In genomic region chr6:90285611-90286381, GRCh38 we compare ENCODE assay signal across 2 cellular contexts.
TF ChIP-seq lines count a peak whose summit lies in the region.

No MANE protein-coding gene starts in this region.

TF ChIP-seq in SK-N-SH, 30 proteins besides CTCF, POLR2A, EP300 and RAD21 (continues in another document):
- TF ChIP-seq TCF12 (IDR thresholded peaks at IDR 0.05) (peak; percentile 76; the same call in 1 of the 2 replicates), ZBTB33 (IDR thresholded peaks at IDR 0.05; ENCODE audit: borderline replicate concordance, low read depth) (no peak), GABPA (IDR thresholded peaks at IDR 0.05; ENCODE audit: low read depth) (no peak), FOSL2 (IDR thresholded peaks at IDR 0.05; ENCODE audit: borderline replicate concordance, low read depth) (peak; percentile 80; the same call in 1 of the 2 replicates), RXRA (IDR thresholded peaks at IDR 0.05; ENCODE audit: borderline replicate concordance, low read depth) (peak; percentile 46; the same call in 1 of the 2 replicates), TEAD4 (IDR thresholded peaks at IDR 0.05; ENCODE audit: borderline replicate concordance, insufficient read depth) (no peak), NFIC (IDR thresholded peaks at IDR 0.05; ENCODE audit: borderline replicate concordance) (peak; percentile 34; the same call in 1 of the 2 replicates), MEF2A (IDR thresholded peaks at IDR 0.05; ENCODE audit: borderline replicate concordance, low read depth) (peak; percentile 83; the same call in 1 of the 2 replicates), USF2 (IDR thresholded peaks at IDR 0.05; ENCODE audit: borderline replicate concordance, low read depth, low read length) (no peak), YY1 (IDR thresholded peaks at IDR 0.05; ENCODE audit: low read depth) (no peak), SMC3 (IDR thresholded peaks at IDR 0.05; ENCODE audit: low read depth, low read length) (no peak), RFX5 (IDR thresholded peaks at IDR 0.05; ENCODE audit: low read length) (no peak), EZH2phosphoT487 (IDR thresholded peaks at IDR 0.05; ENCODE audit: borderline replicate concordance, low read depth) (no peak), JUND (IDR thresholded peaks at IDR 0.05) (peak; percentile 81), TAF1 (IDR thresholded peaks at IDR 0.05; ENCODE audit: borderline replicate concordance, low read depth, low read length) (no peak), FOXJ3 (CRISPR knock-in tag; IDR thresholded peaks at IDR 0.05) (no peak), REST (IDR thresholded peaks at IDR 0.05; ENCODE audit: low read depth, low read length) (peak; percentile 70; the same call in 1 of the 2 replicates), POLR2AphosphoS5 (IDR thresholded peaks at IDR 0.05; ENCODE audit: low read depth, low read length) (peak; percentile 41; the same call in 1 of the 2 replicates), IRF3 (IDR thresholded peaks at IDR 0.05; ENCODE audit: low read depth, low read length) (no peak), MAX (IDR thresholded peaks at IDR 0.05; ENCODE audit: low read depth) (peak; percentile 49; the same call in 1 of the 2 replicates), SIN3A (IDR thresholded peaks at IDR 0.05; ENCODE audit: borderline replicate concordance, low read depth, low read length) (peak; percentile 43; the same call in 1 of the 2 replicates), GATA2 (CRISPR knock-in tag; IDR thresholded peaks at IDR 0.05) (no peak), NRF1 (IDR thresholded peaks at IDR 0.05; ENCODE audit: low read depth, low read length) (no peak)

TF ChIP-seq in GM12878, 131 proteins besides CTCF, POLR2A, EP300 and RAD21 (continues in another document):
- TF ChIP-seq HDGF (IDR thresholded peaks at IDR 0.05): no peak
- TF ChIP-seq FOXM1 (IDR thresholded peaks at IDR 0.05; ENCODE audit: low read depth, low read length): no peak
- TF ChIP-seq LARP7 (IDR thresholded peaks at IDR 0.05): peak; percentile 29; the same call in 1 of the 2 replicates
- TF ChIP-seq MEF2A (IDR thresholded peaks at IDR 0.05; ENCODE audit: insufficient read depth, low read depth, low read length): 0 out of 2 replicates have a peak, but pooled peaks have one; percentile 41
- TF ChIP-seq ATF3 (IDR thresholded peaks at IDR 0.05; ENCODE audit: borderline replicate concordance, extremely low read depth, low read depth, low read length): no peak
- TF ChIP-seq POU2F2 (IDR thresholded peaks at IDR 0.05; ENCODE audit: borderline replicate concordance, low read depth, low read length): peak; percentile 88; the same call in 2 of the 3 replicates
- TF ChIP-seq ETV6 (conservative IDR thresholded peaks at IDR 0.05 in 1 of 2, IDR thresholded peaks at IDR 0.05 in 1 of 2; ENCODE audit: borderline replicate concordance in 1 of 2, low read depth in 1 of 2): no peak
- no peak for TF ChIP-seq ZNF207 (IDR thresholded peaks at IDR 0.05; ENCODE audit: borderline replicate concordance)
- peak; percentile 52; the same call in 1 of the 2 replicates for TF ChIP-seq RELB (IDR thresholded peaks at IDR 0.05; ENCODE audit: low read depth)
- TF ChIP-seq SUPT20H (IDR thresholded peaks at IDR 0.05; ENCODE audit: borderline replicate concordance, control insufficient read depth, low read depth, low read length): no peak
- TF ChIP-seq RUNX3 (IDR thresholded peaks at IDR 0.05; ENCODE audit: low read length): peak; percentile 92
- peak; percentile 40 for TF ChIP-seq BCL11A (IDR thresholded peaks at IDR 0.05; ENCODE audit: low read depth, low read length)
- TF ChIP-seq CHD4 (IDR thresholded peaks at IDR 0.05): no peak
- peak; percentile 80 for TF ChIP-seq TBL1XR1 (IDR thresholded peaks at IDR 0.05; ENCODE audit: low read depth, low read length)
- TF ChIP-seq GATAD2B (conservative IDR thresholded peaks at IDR 0.05; ENCODE audit: low read depth): 0 out of 2 replicates have a peak, but pooled peaks have one; percentile 20
- no peak for TF ChIP-seq HSF1 (IDR thresholded peaks at IDR 0.05; ENCODE audit: low read depth, low read length)
- no peak for TF ChIP-seq RB1 (IDR thresholded peaks at IDR 0.05; ENCODE audit: borderline replicate concordance)
- TF ChIP-seq NR2C2 (IDR thresholded peaks at IDR 0.05; ENCODE audit: borderline replicate concordance, control insufficient read depth, insufficient read length, low read depth): no peak
- no peak for TF ChIP-seq STAT3 (IDR thresholded peaks at IDR 0.05; ENCODE audit: low read depth, low read length)
- no peak for TF ChIP-seq SMAD5 (IDR thresholded peaks at IDR 0.05; ENCODE audit: low read depth)
- TF ChIP-seq BHLHE40 (IDR thresholded peaks at IDR 0.05; ENCODE audit: borderline replicate concordance in 1 of 2, low read depth in 2 of 2, low read length in 1 of 2): peak; percentile 51 to 68
- TF ChIP-seq MYB (IDR thresholded peaks at IDR 0.05; ENCODE audit: borderline replicate concordance, low read depth, low read length): peak; percentile 15; the same call in 1 of the 2 replicates
- no peak for TF ChIP-seq NKRF (conservative IDR thresholded peaks at IDR 0.05)
- TF ChIP-seq IKZF2 (IDR thresholded peaks at IDR 0.05): peak; percentile 78 to 83; a peak in 3 of 4 replicates
- 0 out of 2 replicates have a peak, but pooled peaks have one; percentile 26 for TF ChIP-seq PAX5 (IDR thresholded peaks at IDR 0.05; ENCODE audit: borderline replicate concordance, low read depth, low read length)
- no peak for TF ChIP-seq CBFB (IDR thresholded peaks at IDR 0.05; ENCODE audit: low read depth)
- peak; percentile 68 for TF ChIP-seq NFIC (IDR thresholded peaks at IDR 0.05; ENCODE audit: low read depth, low read length)
- no peak; the same call in 1 of the 2 replicates for TF ChIP-seq ZSCAN29 (IDR thresholded peaks at IDR 0.05)
- peak; percentile 57; the same call in 1 of the 2 replicates for TF ChIP-seq ATF7 (IDR thresholded peaks at IDR 0.05; ENCODE audit: low read depth)
- TF ChIP-seq FOXK2 (IDR thresholded peaks at IDR 0.05): peak; percentile 57
- TF ChIP-seq BCLAF1 (IDR thresholded peaks at IDR 0.05): no peak
- peak; percentile 81 for TF ChIP-seq SKIL (IDR thresholded peaks at IDR 0.05; ENCODE audit: low read depth, poor library complexity, severe bottlenecking)
- TF ChIP-seq IRF5 (IDR thresholded peaks at IDR 0.05; ENCODE audit: borderline replicate concordance): no peak
- TF ChIP-seq JUND (IDR thresholded peaks at IDR 0.05; ENCODE audit: low read depth, low read length): 0 out of 2 replicates have a peak, but pooled peaks have one; percentile 32
- peak; percentile 44 for TF ChIP-seq NR2F1 (conservative IDR thresholded peaks at IDR 0.05)
- TF ChIP-seq TCF3 (IDR thresholded peaks at IDR 0.05; ENCODE audit: borderline replicate concordance, insufficient read depth, low read depth, low read length): peak; percentile 42; the same call in 1 of the 2 replicates
- TF ChIP-seq SUZ12 (IDR thresholded peaks at IDR 0.05; ENCODE audit: unreplicated experiment): no peak
- peak; percentile 89; the same call in 1 of the 2 replicates for TF ChIP-seq PAX8 (IDR thresholded peaks at IDR 0.05)
- peak; percentile 80; the same call in 1 of the 2 replicates for TF ChIP-seq BMI1 (IDR thresholded peaks at IDR 0.05; ENCODE audit: borderline replicate concordance)
